Comparison of ENCODE assay signal across 18 cellular contexts in the genomic region with DNA sequence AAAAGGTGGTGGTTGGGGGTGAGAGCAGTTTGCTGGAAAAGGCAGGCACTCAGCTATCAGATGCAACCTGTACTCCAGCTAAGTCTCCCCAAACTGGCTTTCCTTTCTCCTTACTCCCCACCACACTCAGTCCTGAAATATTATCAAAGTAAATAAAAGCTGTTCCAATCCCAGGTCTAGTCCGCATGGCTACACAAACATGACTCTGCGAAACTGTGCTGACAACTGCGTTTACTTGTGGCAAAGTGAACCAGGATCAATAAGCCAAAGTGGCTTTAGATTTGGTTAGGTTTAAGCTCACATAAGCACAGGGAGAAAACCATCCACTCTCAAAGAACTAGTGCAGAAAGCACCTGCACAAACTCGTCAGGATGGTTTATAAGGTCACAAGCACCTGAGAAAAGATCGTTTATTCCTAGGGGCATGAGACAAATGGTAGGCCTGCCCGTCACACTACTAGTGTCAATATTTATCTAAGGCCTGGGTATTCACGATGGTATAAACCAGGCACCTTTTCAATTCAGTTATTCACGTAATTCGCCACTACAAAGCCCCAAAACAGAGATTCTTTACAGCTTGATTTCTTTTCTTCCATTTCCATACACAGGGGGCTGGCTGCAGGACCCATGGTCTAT. TPM values are rescaled to one million over a fixed set of nuclear protein-coding genes. Genes with fewer than 3 reads are reported as not detected.
DNase-seq lines count a peak whose midpoint lies in the region; ATAC-seq, FAIRE-seq and TF ChIP-seq lines count a peak whose summit lies in the region.
"Had no signal": no experiment of that assay in that cellular context is flagged by ENCODE, and none has a peak within 500 bp of the region (broad histone marks: within the 10 kb centered on the region; RNA-seq: fewer than 3 reads in every experiment).

No MANE protein-coding gene starts in this region.

- FAIRE-seq in GM19239 (lab: Jason Lieb, UNC): no peak
- FAIRE-seq: astrocyte, GM18507, TTC549 had no signal

- no peaks in the 10 kb centered on the region for H3K9me3 ChIP-seq in thyroid gland
- H3K9me3 ChIP-seq: tibial nerve had no signal

- TF ChIP-seq POLR2A in thyroid gland (IDR thresholded peaks at IDR 0.05): no peak

- no peak for TF ChIP-seq CTCF in thyroid gland (IDR thresholded peaks at IDR 0.05)

- H3K4me1 ChIP-seq in thyroid gland: peaks cover 26 to 59% of the 10 kb centered on the region in 2 donors

- peak overlapping the region; percentile 21 to 34 (median 28) for H3K27ac ChIP-seq in thyroid gland
- H3K27ac ChIP-seq: tibial nerve had no signal

- H3K4me3 ChIP-seq in thyroid gland (replicated peaks in 1 of 3): no peak overlapping the region
- H3K4me3 ChIP-seq: tibial nerve had no signal

- ATAC-seq in left colon (peak; percentile 24), HG03520 (IDR thresholded peaks at IDR 0.05; ENCODE audit: unreplicated experiment) (no peak)
- ATAC-seq: activated CD8-positive, alpha-beta T cell treated with anti-CD3 and anti-CD28 coated beads, Interleukin-2, amount 10 ng/mL, durations not matched to agents 7 days and 5 days; activated T-helper 17 cell treated with anti-CD3 and anti-CD28 coated beads, Interleukin-2, amount 50 U/mL, for 72 hours; naive thymus-derived CD4-positive, alpha-beta T cell had no signal

- H3K27me3 ChIP-seq in thyroid gland: no peaks in the 10 kb centered on the region
- H3K27me3 ChIP-seq: tibial nerve had no signal

- intact Hi-C loops in left colon (cut with DNase I, micrococcal nuclease) (no loop called here), thyroid gland (cut with DNase I) (no loop called here)

- DNase-seq in DMS 273 (lab: John Stamatoyannopoulos, UW; ENCODE audit: unreplicated experiment): peak; percentile 15
- DNase-seq in DMS 273 treated with DMSO at 0.1 percent for 48 hours (lab: John Stamatoyannopoulos, UW): no peak
- peak; percentile 46 for DNase-seq in NCI-H345 treated with DMSO at 0.1 percent for 48 hours (lab: John Stamatoyannopoulos, UW; ENCODE audit: unreplicated experiment)
- DNase-seq in left colon: no peak
- DNase-seq in thyroid gland: peak in 1 of 2 donors; percentile 24
- DNase-seq in GOT3 (lab: John Stamatoyannopoulos, UW): no peak
- no peak for DNase-seq in GM19239 (ENCODE audit: insufficient read length, low spot score)
- DNase-seq: 8988T; activated CD8-positive, alpha-beta T cell treated with anti-CD3 and anti-CD28 coated beads, Interleukin-2, amount 10 ng/mL, durations not matched to agents 7 days and 5 days; kidney glomerular epithelial cell; naive thymus-derived CD4-positive, alpha-beta T cell; NCI-H1436 had no signal

- H3K36me3 ChIP-seq in thyroid gland: no peaks in the 10 kb centered on the region
- H3K36me3 ChIP-seq: tibial nerve had no signal

- WGBS in thyroid gland, 2 donors: 60 to 71% methylated on average over 9 of the region's 9 CpGs

RNA-seq across cellular contexts. Expression of a gene that starts 25.3 kb away (rescaled TPM):
- 10 to 100 TPM; 55.4 to 57.0 TPM for total RNA-seq in left colon
- total RNA-seq in thyroid gland: 10 to 100 TPM; 45.8 to 69.7 (median 61.7) TPM

Comparison
In these comparisons a context has a peak if more than half of its experiments do, and no peak if none do; other contexts are left out.
1. DNase-seq: peak in DMS 273 (single experiment) and NCI-H345 treated with DMSO at 0.1 percent for 48 hours (single experiment); none in DMS 273 treated with DMSO at 0.1 percent for 48 hours (single experiment), left colon (0 of 2), GOT3 (single experiment) and GM19239 (single experiment).